Comparison of ENCODE assay signal across 1 cellular context in the genomic region with DNA sequence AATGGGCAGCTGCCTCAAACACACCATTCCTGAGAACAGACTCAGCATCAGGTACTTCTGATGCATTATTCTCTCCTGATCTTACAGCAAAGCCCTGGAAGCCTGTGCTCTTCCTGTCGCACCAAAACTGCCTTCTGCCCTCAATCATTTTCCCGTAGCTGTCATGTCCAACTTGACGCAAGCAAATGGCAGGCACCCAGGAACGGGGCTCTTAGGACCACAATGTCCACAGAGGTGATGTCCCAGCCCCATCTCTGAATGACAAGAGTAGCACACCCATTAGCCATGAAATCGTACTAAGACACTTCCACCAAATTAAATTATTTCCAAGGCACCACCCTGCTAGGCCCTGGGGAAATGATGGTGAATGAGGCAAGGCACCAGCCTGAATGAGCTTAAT.
TF ChIP-seq lines count a peak whose summit lies in the region.

No MANE protein-coding gene starts in this region.

TF ChIP-seq in WTC11, 78 proteins besides CTCF, POLR2A, EP300 and RAD21 (continued from another document):
- TF ChIP-seq, protein P1, sequence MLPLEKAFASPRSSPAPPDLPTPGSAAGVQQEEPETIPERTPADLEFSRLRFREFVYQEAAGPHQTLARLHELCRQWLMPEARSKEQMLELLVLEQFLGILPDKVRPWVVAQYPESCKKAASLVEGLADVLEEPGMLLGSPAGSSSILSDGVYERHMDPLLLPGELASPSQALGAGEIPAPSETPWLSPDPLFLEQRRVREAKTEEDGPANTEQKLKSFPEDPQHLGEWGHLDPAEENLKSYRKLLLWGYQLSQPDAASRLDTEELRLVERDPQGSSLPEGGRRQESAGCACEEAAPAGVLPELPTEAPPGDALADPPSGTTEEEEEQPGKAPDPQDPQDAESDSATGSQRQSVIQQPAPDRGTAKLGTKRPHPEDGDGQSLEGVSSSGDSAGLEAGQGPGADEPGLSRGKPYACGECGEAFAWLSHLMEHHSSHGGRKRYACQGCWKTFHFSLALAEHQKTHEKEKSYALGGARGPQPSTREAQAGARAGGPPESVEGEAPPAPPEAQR (CRISPR knock-in tag; IDR thresholded peaks at IDR 0.05), result no peak
- TF ChIP-seq SMAD3 (CRISPR knock-in tag; IDR thresholded peaks at IDR 0.05; ENCODE audit: borderline replicate concordance) (no peak), KAT7 (CRISPR knock-in tag; IDR thresholded peaks at IDR 0.05; ENCODE audit: borderline replicate concordance) (no peak), MYBL2 (CRISPR knock-in tag; IDR thresholded peaks at IDR 0.05) (no peak), ZNF263 (CRISPR knock-in tag; IDR thresholded peaks at IDR 0.05; ENCODE audit: low read depth) (no peak), NR3C1 (CRISPR knock-in tag; conservative IDR thresholded peaks at IDR 0.05; ENCODE audit: low read depth) (no peak), IRF2 (CRISPR knock-in tag; IDR thresholded peaks at IDR 0.05; ENCODE audit: borderline replicate concordance, low read depth) (no peak)
- TF ChIP-seq, protein P2, sequence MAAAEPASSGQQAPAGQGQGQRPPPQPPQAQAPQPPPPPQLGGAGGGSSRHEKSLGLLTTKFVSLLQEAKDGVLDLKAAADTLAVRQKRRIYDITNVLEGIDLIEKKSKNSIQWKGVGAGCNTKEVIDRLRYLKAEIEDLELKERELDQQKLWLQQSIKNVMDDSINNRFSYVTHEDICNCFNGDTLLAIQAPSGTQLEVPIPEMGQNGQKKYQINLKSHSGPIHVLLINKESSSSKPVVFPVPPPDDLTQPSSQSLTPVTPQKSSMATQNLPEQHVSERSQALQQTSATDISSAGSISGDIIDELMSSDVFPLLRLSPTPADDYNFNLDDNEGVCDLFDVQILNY (CRISPR knock-in tag; IDR thresholded peaks at IDR 0.05), result no peak
- TF ChIP-seq, protein P3, sequence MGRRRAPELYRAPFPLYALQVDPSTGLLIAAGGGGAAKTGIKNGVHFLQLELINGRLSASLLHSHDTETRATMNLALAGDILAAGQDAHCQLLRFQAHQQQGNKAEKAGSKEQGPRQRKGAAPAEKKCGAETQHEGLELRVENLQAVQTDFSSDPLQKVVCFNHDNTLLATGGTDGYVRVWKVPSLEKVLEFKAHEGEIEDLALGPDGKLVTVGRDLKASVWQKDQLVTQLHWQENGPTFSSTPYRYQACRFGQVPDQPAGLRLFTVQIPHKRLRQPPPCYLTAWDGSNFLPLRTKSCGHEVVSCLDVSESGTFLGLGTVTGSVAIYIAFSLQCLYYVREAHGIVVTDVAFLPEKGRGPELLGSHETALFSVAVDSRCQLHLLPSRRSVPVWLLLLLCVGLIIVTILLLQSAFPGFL (CRISPR knock-in tag; IDR thresholded peaks at IDR 0.05; ENCODE audit: borderline replicate concordance), result no peak
- TF ChIP-seq, protein P4, sequence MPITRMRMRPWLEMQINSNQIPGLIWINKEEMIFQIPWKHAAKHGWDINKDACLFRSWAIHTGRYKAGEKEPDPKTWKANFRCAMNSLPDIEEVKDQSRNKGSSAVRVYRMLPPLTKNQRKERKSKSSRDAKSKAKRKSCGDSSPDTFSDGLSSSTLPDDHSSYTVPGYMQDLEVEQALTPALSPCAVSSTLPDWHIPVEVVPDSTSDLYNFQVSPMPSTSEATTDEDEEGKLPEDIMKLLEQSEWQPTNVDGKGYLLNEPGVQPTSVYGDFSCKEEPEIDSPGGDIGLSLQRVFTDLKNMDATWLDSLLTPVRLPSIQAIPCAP (CRISPR knock-in tag; IDR thresholded peaks at IDR 0.05), result no peak
- TF ChIP-seq, protein P5, sequence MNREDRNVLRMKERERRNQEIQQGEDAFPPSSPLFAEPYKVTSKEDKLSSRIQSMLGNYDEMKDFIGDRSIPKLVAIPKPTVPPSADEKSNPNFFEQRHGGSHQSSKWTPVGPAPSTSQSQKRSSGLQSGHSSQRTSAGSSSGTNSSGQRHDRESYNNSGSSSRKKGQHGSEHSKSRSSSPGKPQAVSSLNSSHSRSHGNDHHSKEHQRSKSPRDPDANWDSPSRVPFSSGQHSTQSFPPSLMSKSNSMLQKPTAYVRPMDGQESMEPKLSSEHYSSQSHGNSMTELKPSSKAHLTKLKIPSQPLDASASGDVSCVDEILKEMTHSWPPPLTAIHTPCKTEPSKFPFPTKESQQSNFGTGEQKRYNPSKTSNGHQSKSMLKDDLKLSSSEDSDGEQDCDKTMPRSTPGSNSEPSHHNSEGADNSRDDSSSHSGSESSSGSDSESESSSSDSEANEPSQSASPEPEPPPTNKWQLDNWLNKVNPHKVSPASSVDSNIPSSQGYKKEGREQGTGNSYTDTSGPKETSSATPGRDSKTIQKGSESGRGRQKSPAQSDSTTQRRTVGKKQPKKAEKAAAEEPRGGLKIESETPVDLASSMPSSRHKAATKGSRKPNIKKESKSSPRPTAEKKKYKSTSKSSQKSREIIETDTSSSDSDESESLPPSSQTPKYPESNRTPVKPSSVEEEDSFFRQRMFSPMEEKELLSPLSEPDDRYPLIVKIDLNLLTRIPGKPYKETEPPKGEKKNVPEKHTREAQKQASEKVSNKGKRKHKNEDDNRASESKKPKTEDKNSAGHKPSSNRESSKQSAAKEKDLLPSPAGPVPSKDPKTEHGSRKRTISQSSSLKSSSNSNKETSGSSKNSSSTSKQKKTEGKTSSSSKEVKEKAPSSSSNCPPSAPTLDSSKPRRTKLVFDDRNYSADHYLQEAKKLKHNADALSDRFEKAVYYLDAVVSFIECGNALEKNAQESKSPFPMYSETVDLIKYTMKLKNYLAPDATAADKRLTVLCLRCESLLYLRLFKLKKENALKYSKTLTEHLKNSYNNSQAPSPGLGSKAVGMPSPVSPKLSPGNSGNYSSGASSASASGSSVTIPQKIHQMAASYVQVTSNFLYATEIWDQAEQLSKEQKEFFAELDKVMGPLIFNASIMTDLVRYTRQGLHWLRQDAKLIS (CRISPR knock-in tag; IDR thresholded peaks at IDR 0.05; ENCODE audit: borderline replicate concordance), result no peak
